36 cellular contexts compared by ENCODE assay signal in genomic region chr11:69760319-69760718, GRCh38. TPM values are rescaled to one million over a fixed set of nuclear protein-coding genes. Genes with fewer than 3 reads are reported as not detected.
"Had no signal": no experiment of that assay in that cellular context is flagged by ENCODE, and none has a peak within 500 bp of the region (broad histone marks: within the 10 kb centered on the region; RNA-seq: fewer than 3 reads in every experiment).

No MANE protein-coding gene starts in this region.

- H3K4me1 ChIP-seq: adrenal gland, body of pancreas, breast epithelium had no signal

- ATAC-seq: activated CD8-positive, alpha-beta T cell treated with anti-CD3 and anti-CD28 coated beads for 36 hours; activated naive CD4-positive, alpha-beta T cell treated with anti-CD3 and anti-CD28 coated beads, Interleukin-2, amount 50 U/mL, for 72 hours; activated T-cell treated with anti-CD3 and anti-CD28 coated beads, Interleukin-2, amount 50 U/mL, for 4 hours; activated T-cell treated with anti-CD3 and anti-CD28 coated beads, Interleukin-2, amount 50 U/mL, for 72 hours; activated T-helper 17 cell treated with anti-CD3 and anti-CD28 coated beads, Interleukin-2, amount 50 U/mL, for 72 hours; body of pancreas had no signal

- H3K27me3 ChIP-seq: body of pancreas, brain microvascular endothelial cell had no signal

- H3K9me3 ChIP-seq: adrenal gland, body of pancreas had no signal

- H3K4me3 ChIP-seq: adrenal gland, body of pancreas, breast epithelium had no signal

- DNase-seq: activated B cell treated with CpG ODN at 0.5 μM for 24 hours; activated CD4-positive, alpha-beta memory T cell treated with anti-CD3 and anti-CD28 coated beads for 36 hours; activated CD4-positive, alpha-beta T cell treated with anti-CD3 and anti-CD28 coated beads for 4 hours; activated CD4-positive, alpha-beta T cell treated with anti-CD3 and anti-CD28 coated beads, Interleukin-2, amount 10 ng/mL, durations not matched to agents 24 days and 14 days; activated CD4-positive, alpha-beta T cell treated with anti-CD3 and anti-CD28 coated beads, Interleukin-2, amount 50 U/mL, for 1 hour; activated CD4-positive, alpha-beta T cell treated with anti-CD3 and anti-CD28 coated beads, Interleukin-2, amount 50 U/mL, for 4 hours; activated CD4-positive, CD25-positive, alpha-beta regulatory T cell treated with anti-CD3 and anti-CD28 coated beads, Interleukin-2, amount 50 U/mL, for 72 hours; activated CD8-positive, alpha-beta memory T cell treated with anti-CD3 and anti-CD28 coated beads, Interleukin-2, amount 50 U/mL, for 4 hours; activated CD8-positive, alpha-beta T cell treated with anti-CD3 and anti-CD28 coated beads for 36 hours; activated effector memory CD4-positive, alpha-beta T cell treated with anti-CD3 and anti-CD28 coated beads, Interleukin-2, amount 50 U/mL, for 16 hours; activated gamma-delta T cell treated with Interleukin-2 at 50 U/mL for 16 hours; activated naive CD4-positive, alpha-beta T cell; activated naive CD4-positive, alpha-beta T cell treated with anti-CD3 and anti-CD28 coated beads for 36 hours; activated naive CD4-positive, alpha-beta T cell treated with anti-CD3 and anti-CD28 coated beads, Interleukin-2, amount 50 U/mL, for 16 hours; activated naive CD8-positive, alpha-beta T cell treated with anti-CD3 and anti-CD28 coated beads for 36 hours; activated T-cell treated with anti-CD3 and anti-CD28 coated beads for 4 hours; activated T-cell treated with anti-CD3 and anti-CD28 coated beads, Interleukin-2, amount 50 U/mL, for 1 hour; activated T-cell treated with anti-CD3 and anti-CD28 coated beads, Interleukin-2, amount 50 U/mL, for 4 hours; activated T-cell treated with anti-CD3 and anti-CD28 coated beads, Interleukin-2, amount 50 U/mL, for 72 hours; adrenal gland; amniotic stem cell; aorta; body of pancreas; brain microvascular endothelial cell; central memory CD4-positive, alpha-beta T cell; T-helper 1 cell; T-helper 2 cell; T-helper 9 cell had no signal

- H3K27ac ChIP-seq: adrenal gland, body of pancreas, brain microvascular endothelial cell, breast epithelium, VCaP had no signal

- H3K36me3 ChIP-seq: adrenal gland, brain microvascular endothelial cell, breast epithelium had no signal

RNA-seq across cellular contexts. Expression of gene FGF4, which starts 14.8 kb away (rescaled TPM):
- total RNA-seq: activated B cell treated with CpG ODN at 0.5 μM for 24 hours; activated CD4-positive, alpha-beta memory T cell treated with anti-CD3 and anti-CD28 coated beads for 36 hours; activated CD4-positive, alpha-beta T cell treated with anti-CD3 and anti-CD28 coated beads, Interleukin-2, amount 10 ng/mL, durations not matched to agents 24 days and 14 days; activated CD8-positive, alpha-beta memory T cell treated with anti-CD3 and anti-CD28 coated beads for 36 hours; activated CD8-positive, alpha-beta T cell treated with anti-CD3 and anti-CD28 coated beads for 36 hours; activated naive CD4-positive, alpha-beta T cell treated with anti-CD3 and anti-CD28 coated beads for 36 hours; activated naive CD4-positive, alpha-beta T cell treated with anti-CD3 and anti-CD28 coated beads, Interleukin-2, amount 50 U/mL, for 72 hours; activated naive CD8-positive, alpha-beta T cell treated with anti-CD3 and anti-CD28 coated beads for 36 hours; activated T-cell treated with anti-CD3 and anti-CD28 coated beads, Interleukin-2, amount 50 U/mL, for 4 hours; activated T-cell treated with anti-CD3 and anti-CD28 coated beads, Interleukin-2, amount 50 U/mL, for 72 hours; activated T-helper 1 cell treated with anti-CD3 and anti-CD28 coated beads, Interleukin-12 subunit alpha, Interleukin-12 subunit beta, Interleukin-2, Interleukin-4 antibody, amounts not matched to agents 30 ng/mL and 10 ng/mL and 1 ng/mL, durations not matched to agents 14 hours and 24 hours and 36 hours; activated T-helper 17 cell treated with anti-CD3 and anti-CD28 coated beads, Interleukin-2, amount 50 U/mL, for 72 hours; adrenal gland; aorta; astrocyte; body of pancreas; breast epithelium; cardiac septum had no signal
- polyA plus RNA-seq: adrenal gland had no signal

RNA-seq across cellular contexts. Expression of gene FGF19, which starts 56.5 kb away (rescaled TPM):
- total RNA-seq: activated B cell treated with CpG ODN at 0.5 μM for 24 hours; activated CD4-positive, alpha-beta memory T cell treated with anti-CD3 and anti-CD28 coated beads for 36 hours; activated CD4-positive, alpha-beta T cell treated with anti-CD3 and anti-CD28 coated beads, Interleukin-2, amount 10 ng/mL, durations not matched to agents 24 days and 14 days; activated CD8-positive, alpha-beta memory T cell treated with anti-CD3 and anti-CD28 coated beads for 36 hours; activated CD8-positive, alpha-beta T cell treated with anti-CD3 and anti-CD28 coated beads for 36 hours; activated naive CD8-positive, alpha-beta T cell treated with anti-CD3 and anti-CD28 coated beads for 36 hours; activated T-cell treated with anti-CD3 and anti-CD28 coated beads, Interleukin-2, amount 50 U/mL, for 4 hours; activated T-helper 1 cell treated with anti-CD3 and anti-CD28 coated beads, Interleukin-12 subunit alpha, Interleukin-12 subunit beta, Interleukin-2, Interleukin-4 antibody, amounts not matched to agents 30 ng/mL and 10 ng/mL and 1 ng/mL, durations not matched to agents 14 hours and 24 hours and 36 hours; activated T-helper 17 cell treated with anti-CD3 and anti-CD28 coated beads, Interleukin-2, amount 50 U/mL, for 72 hours; adrenal gland; aorta; astrocyte; body of pancreas; breast epithelium; cardiac septum had no signal
- polyA plus RNA-seq: adrenal gland, aorta had no signal

RNA-seq across cellular contexts. Expression of gene FGF3, which starts 58.9 kb away (rescaled TPM):
- total RNA-seq: activated B cell treated with CpG ODN at 0.5 μM for 24 hours; activated CD4-positive, alpha-beta memory T cell treated with anti-CD3 and anti-CD28 coated beads for 36 hours; activated CD4-positive, alpha-beta T cell treated with anti-CD3 and anti-CD28 coated beads, Interleukin-2, amount 10 ng/mL, durations not matched to agents 24 days and 14 days; activated CD8-positive, alpha-beta memory T cell treated with anti-CD3 and anti-CD28 coated beads for 36 hours; activated CD8-positive, alpha-beta T cell treated with anti-CD3 and anti-CD28 coated beads for 36 hours; activated naive CD4-positive, alpha-beta T cell treated with anti-CD3 and anti-CD28 coated beads for 36 hours; activated naive CD4-positive, alpha-beta T cell treated with anti-CD3 and anti-CD28 coated beads, Interleukin-2, amount 50 U/mL, for 72 hours; activated naive CD8-positive, alpha-beta T cell treated with anti-CD3 and anti-CD28 coated beads for 36 hours; activated T-cell treated with anti-CD3 and anti-CD28 coated beads, Interleukin-2, amount 50 U/mL, for 4 hours; activated T-cell treated with anti-CD3 and anti-CD28 coated beads, Interleukin-2, amount 50 U/mL, for 72 hours; activated T-helper 1 cell treated with anti-CD3 and anti-CD28 coated beads, Interleukin-12 subunit alpha, Interleukin-12 subunit beta, Interleukin-2, Interleukin-4 antibody, amounts not matched to agents 30 ng/mL and 10 ng/mL and 1 ng/mL, durations not matched to agents 14 hours and 24 hours and 36 hours; activated T-helper 17 cell treated with anti-CD3 and anti-CD28 coated beads, Interleukin-2, amount 50 U/mL, for 72 hours; adrenal gland; aorta; astrocyte; body of pancreas; breast epithelium; cardiac septum had no signal
- polyA plus RNA-seq: adrenal gland, aorta had no signal
